In the genomic region with DNA sequence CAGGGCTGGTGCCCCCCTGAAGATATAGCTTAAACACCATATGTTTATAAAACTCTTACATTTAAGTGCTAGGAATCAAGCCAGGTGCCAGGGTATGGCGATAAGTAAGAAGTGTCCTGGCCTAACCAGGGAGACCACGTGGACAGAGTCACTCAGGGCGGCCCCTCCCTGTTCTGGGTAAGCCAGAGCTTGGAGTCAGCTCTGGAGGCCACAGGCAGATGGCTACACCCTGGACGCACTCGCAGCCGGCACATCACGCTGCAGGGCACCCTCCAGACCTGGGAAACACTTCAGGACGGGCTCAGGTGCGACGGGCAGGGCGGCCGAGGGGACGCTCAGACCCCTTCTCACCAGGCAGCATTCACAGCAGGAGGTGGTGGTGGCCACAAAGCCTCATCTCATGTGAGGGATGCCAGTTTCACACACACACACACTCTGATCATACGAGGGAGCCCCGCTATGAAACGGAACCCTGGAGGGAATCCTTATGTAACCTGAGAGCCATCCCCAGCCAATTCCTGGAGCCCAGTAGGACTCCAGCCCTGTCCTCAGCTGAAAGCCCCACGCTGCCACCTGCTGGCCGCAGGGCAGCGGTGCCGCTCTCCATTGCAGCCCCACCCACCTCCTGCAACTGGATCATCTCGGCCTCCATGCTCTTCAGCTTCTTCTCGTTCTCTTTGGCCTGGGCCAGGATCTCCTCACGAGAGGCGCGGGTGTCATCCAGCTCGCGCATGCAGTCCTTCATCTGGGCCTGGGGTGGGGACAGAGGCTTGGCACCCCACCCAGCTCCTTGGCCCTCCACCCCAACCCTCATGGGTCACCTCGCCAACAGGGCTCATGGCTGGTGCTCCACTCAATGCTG, we compare ENCODE assay signal across 8 cellular contexts. TPM values are rescaled to one million over a fixed set of nuclear protein-coding genes. Genes with fewer than 3 reads are reported as not detected.
DNase-seq lines count a peak whose midpoint lies in the region; ATAC-seq and TF ChIP-seq lines count a peak whose summit lies in the region.

No MANE protein-coding gene starts in this region.

- H3K36me3 ChIP-seq in HAP-1 (replicated peaks), result peaks cover 83% of the 10 kb centered on the region

- H3K4me1 ChIP-seq in HAP-1, result no peaks in the 10 kb centered on the region

- TF ChIP-seq CTCF in endothelial cell (IDR thresholded peaks at IDR 0.05; ENCODE audit: unreplicated experiment), result peak; percentile 86

- peaks cover 13% of the 10 kb centered on the region for H3K27me3 Mint-ChIP-seq in endothelial cell (ENCODE audit: unreplicated experiment)

- no peaks in the 10 kb centered on the region for H3K9me3 Mint-ChIP-seq in endothelial cell (ENCODE audit: unreplicated experiment)

- in situ Hi-C loops in HAP-1 (cut with MboI; ENCODE audit: low sequenced_read_pairs), result no loop called here

- no peak overlapping the region for H3K4me3 ChIP-seq in HAP-1

- H3K4me3 Mint-ChIP-seq in endothelial cell (ENCODE audit: unreplicated experiment), result peak overlapping the region; percentile 37

- H3K27me3 ChIP-seq in HAP-1 (ENCODE audit: low read depth), result no peaks in the 10 kb centered on the region

- no peak for ATAC-seq in HG03571 (IDR thresholded peaks at IDR 0.05; ENCODE audit: unreplicated experiment)

- DNase-seq in AG20443 (ENCODE audit: low spot score), result peak; percentile 94
- peak; percentile 54 to 85 for DNase-seq in HAP-1 (ENCODE audit: low spot score in 2 of 2)
- DNase-seq in NOMO-1 treated with DMSO at 0.1 percent for 48 hours (lab: John Stamatoyannopoulos, UW; ENCODE audit: unreplicated experiment), result peak; percentile 47
- DNase-seq in activated CD8-positive, alpha-beta memory T cell treated with anti-CD3 and anti-CD28 coated beads, Interleukin-2, amount 50 U/mL, for 24 hours (ENCODE audit: extremely low read depth), result peak; percentile 28
- DNase-seq in endothelial cell (ENCODE audit: low spot score), result peak; percentile 91
- peak; percentile 69 for DNase-seq in mucosa of gallbladder (ENCODE audit: low spot score)
- DNase-seq in stimulated activated CD8-positive, alpha-beta memory T cell treated with anti-CD3 and anti-CD28 coated beads, Interleukin-4, amount 100 ng/mL, for 48 hours, result peak; percentile 86

- peak overlapping the region; percentile 46 for H3K27ac Mint-ChIP-seq in endothelial cell (ENCODE audit: unreplicated experiment)

- no peaks in the 10 kb centered on the region for H3K9me3 ChIP-seq in HAP-1

- H3K36me3 Mint-ChIP-seq in endothelial cell (ENCODE audit: low read depth, unreplicated experiment), result peaks cover 55% of the 10 kb centered on the region

- H3K4me1 Mint-ChIP-seq in endothelial cell (ENCODE audit: unreplicated experiment), result peaks cover 5% of the 10 kb centered on the region

RNA-seq across cellular contexts. Expression of gene APOL1, which starts 33.4 kb away (rescaled TPM):
- total RNA-seq in endothelial cell (ENCODE audit: unreplicated experiment), result 2.5 TPM
- 145 TPM for total RNA-seq in mucosa of gallbladder

RNA-seq across cellular contexts. Expression of gene APOL2, which starts 47.0 kb away (rescaled TPM):
- total RNA-seq in endothelial cell (ENCODE audit: unreplicated experiment) (55.3 TPM), mucosa of gallbladder (58.2 TPM)

Comparison
In these comparisons a context has a peak if more than half of its experiments do, and no peak if none do; other contexts are left out.
1. DNase-seq: peak in every context shown above with its lines; median percentile 94 in AG20443; 91 in endothelial cell; 86 in stimulated activated CD8-positive, alpha-beta memory T cell treated with anti-CD3 and anti-CD28 coated beads, Interleukin-4, amount 100 ng/mL, for 48 hours; 70 in HAP-1; 69 in mucosa of gallbladder; 47 in NOMO-1 treated with DMSO at 0.1 percent for 48 hours; 28 in activated CD8-positive, alpha-beta memory T cell treated with anti-CD3 and anti-CD28 coated beads, Interleukin-2, amount 50 U/mL, for 24 hours.
2. RNA of gene APOL1, which starts 33.4 kb away (total RNA-seq): 145 TPM in mucosa of gallbladder (single experiment); 2.5 TPM in endothelial cell (single experiment); every median in the first group is over 10 times any median in the second.